28 cellular contexts compared by ENCODE assay signal in genomic region chr1:200379940-200380588, GRCh38. TPM values are rescaled to one million over a fixed set of nuclear protein-coding genes. Genes with fewer than 3 reads are reported as not detected.
DNase-seq lines count a peak whose midpoint lies in the region; ATAC-seq and TF ChIP-seq lines count a peak whose summit lies in the region.
"Had no signal": no experiment of that assay in that cellular context is flagged by ENCODE, and none has a peak within 500 bp of the region (broad histone marks: within the 10 kb centered on the region; RNA-seq: fewer than 3 reads in every experiment).

No MANE protein-coding gene starts in this region.

- intact Hi-C loops in posterior vena cava (cut with DNase I), result no loop called here

- H3K27ac Mint-ChIP-seq in HFFc6, result peak overlapping the region; percentile 72
- peak overlapping the region; percentile 6 for H3K27ac Mint-ChIP-seq in stimulated activated naive B cell treated with anti-CD40 and anti-IgM and Interleukin-4, amounts not matched to agents 10 μg/mL and 1 μg/mL and 100 μg/mL, for 72 hours
- H3K27ac Mint-ChIP-seq: brain had no signal

- H3K27me3 ChIP-seq in SJSA1 (replicated peaks) (no peaks in the 10 kb centered on the region), foreskin keratinocyte (no peaks in the 10 kb centered on the region)
- H3K27me3 ChIP-seq: adrenal gland, ovary had no signal

- in situ Hi-C loops in KBM-7 (cut with MboI; ENCODE audit: low pct_unique_long_range_greater_than_20kb, low sequenced_read_pairs), result no loop called here

- no peak overlapping the region for H3K4me3 Mint-ChIP-seq in HFFc6
- no peak overlapping the region for H3K4me3 Mint-ChIP-seq in stimulated activated naive B cell treated with anti-CD40 and anti-IgM and Interleukin-4, amounts not matched to agents 10 μg/mL and 1 μg/mL and 100 μg/mL, for 72 hours
- H3K4me3 Mint-ChIP-seq: activated T-cell treated with anti-CD3 and anti-CD28 coated beads, Interleukin-2, amount 50 U/mL, for 4 hours; brain; nephron had no signal

- H3K4me1 ChIP-seq in SJSA1 (replicated peaks) (peaks cover 27% of the 10 kb centered on the region), foreskin keratinocyte (peaks cover 59% of the 10 kb centered on the region)
- H3K4me1 ChIP-seq: lower lobe of right lung had no signal

- H3K27ac ChIP-seq in SJSA1 (peak overlapping the region; percentile 52; the same call in 1 of the 2 replicates), foreskin keratinocyte (peak overlapping the region; percentile 36)
- H3K27ac ChIP-seq: adrenal gland, C4-2B, lower lobe of right lung, ovary, VCaP had no signal

- no peak for DNase-seq in HFFc6
- no peak for DNase-seq in SJSA1 (ENCODE audit: low read depth in 1 of 2, low spot score in 2 of 2)
- no peak for DNase-seq in foreskin keratinocyte
- no peak for DNase-seq in stimulated activated naive B cell treated with anti-CD40 and anti-IgM and Interleukin-4, amounts not matched to agents 10 μg/mL and 1 μg/mL and 100 μg/mL, for 72 hours
- DNase-seq in KBM-7, result no peak
- DNase-seq in dedifferentiated amniotic fluid mesenchymal stem cell (ENCODE audit: extremely low spot score), result no peak
- no peak for DNase-seq in posterior vena cava (ENCODE audit: low spot score)
- DNase-seq: activated CD4-positive, alpha-beta T cell treated with anti-CD3 and anti-CD28 coated beads, Interleukin-2, amount 50 U/mL, for 1 hour; activated naive CD4-positive, alpha-beta T cell; activated T-cell treated with anti-CD3 and anti-CD28 coated beads, Interleukin-2, amount 50 U/mL, for 4 hours; adrenal gland; Caco-2; DMS79 treated with DMSO at 0.1 percent for 48 hours; effector CD8-positive, alpha-beta T cell; head of caudate nucleus; kidney; lower lobe of right lung; NCI-H1092 treated with DMSO at 0.1 percent for 48 hours; NCI-H1930; NCI-H526 treated with DMSO at 0.1 percent for 48 hours; ovary; retina; stimulated activated CD4-positive, alpha-beta T cell treated with anti-CD3 and anti-CD28 coated beads, Interleukin-2, amount 100 ng/mL, for 48 hours had no signal

- peaks cover 90% of the 10 kb centered on the region for H3K4me1 Mint-ChIP-seq in HFFc6 (ENCODE audit: low read depth)
- H3K4me1 Mint-ChIP-seq in stimulated activated naive B cell treated with anti-CD40 and anti-IgM and Interleukin-4, amounts not matched to agents 10 μg/mL and 1 μg/mL and 100 μg/mL, for 72 hours, result peaks cover 23 to 38% of the 10 kb centered on the region in 2 donors
- H3K4me1 Mint-ChIP-seq: brain had no signal

- H3K4me3 ChIP-seq in SJSA1, result no peak overlapping the region
- H3K4me3 ChIP-seq: adrenal gland, lower lobe of right lung, ovary had no signal

- H3K9me3 Mint-ChIP-seq in HFFc6, result no peaks in the 10 kb centered on the region
- H3K9me3 Mint-ChIP-seq in stimulated activated naive B cell treated with anti-CD40 and anti-IgM and Interleukin-4, amounts not matched to agents 10 μg/mL and 1 μg/mL and 100 μg/mL, for 72 hours, result peaks cover 5% of the 10 kb centered on the region in 2 donors
- H3K9me3 Mint-ChIP-seq: activated T-cell treated with anti-CD3 and anti-CD28 coated beads, Interleukin-2, amount 50 U/mL, for 4 hours; brain; nephron had no signal

- H3K36me3 Mint-ChIP-seq in HFFc6 (ENCODE audit: low read depth), result peaks cover 26% of the 10 kb centered on the region
- H3K36me3 Mint-ChIP-seq in stimulated activated naive B cell treated with anti-CD40 and anti-IgM and Interleukin-4, amounts not matched to agents 10 μg/mL and 1 μg/mL and 100 μg/mL, for 72 hours, result peaks cover 0 to 5% of the 10 kb centered on the region in 2 donors
- H3K36me3 Mint-ChIP-seq: brain had no signal

- no peaks in the 10 kb centered on the region for H3K36me3 ChIP-seq in SJSA1
- H3K36me3 ChIP-seq: adrenal gland, lower lobe of right lung, ovary had no signal

- peaks cover 1% of the 10 kb centered on the region for H3K27me3 Mint-ChIP-seq in HFFc6 (ENCODE audit: insufficient read depth)
- no peaks in the 10 kb centered on the region for H3K27me3 Mint-ChIP-seq in stimulated activated naive B cell treated with anti-CD40 and anti-IgM and Interleukin-4, amounts not matched to agents 10 μg/mL and 1 μg/mL and 100 μg/mL, for 72 hours

- no peak for ATAC-seq in foreskin keratinocyte
- no peak for ATAC-seq in stimulated activated naive B cell treated with anti-CD40 and anti-IgM and Interleukin-4, amounts not matched to agents 10 μg/mL and 1 μg/mL and 100 μg/mL, for 72 hours (replicated peaks)
- ATAC-seq: HCT116, lower lobe of right lung had no signal

- TF ChIP-seq CTCF in HFFc6 (IDR thresholded peaks at IDR 0.05) (no peak), foreskin keratinocyte (conservative IDR thresholded peaks at IDR 0.05) (no peak)

- H3K9me3 ChIP-seq in SJSA1 (replicated peaks), result 0 out of 2 replicates have a peak, but pooled peaks cover 2% of the 10 kb centered on the region
- H3K9me3 ChIP-seq: adrenal gland, Caco-2, lower lobe of right lung, ovary had no signal

RNA-seq across cellular contexts. Expression of gene ZNF281, which starts 29.8 kb away (rescaled TPM):
- 10 to 100 TPM; 37.2 to 50.7 (median 43.9) TPM for total RNA-seq in HFFc6 (2021; fragmentation: NEBNext Ultra II Directional; extraction: Animal tissue kit (Norgen Biotek cat#: 25700))
- total RNA-seq in SJSA1 (2014; rRNA removed; shearing (Covaris generic)), result 25.1 and 32.0 TPM in 2 replicates
- total RNA-seq in foreskin keratinocyte (27.5 and 29.1 TPM in 2 replicates), posterior vena cava (10 to 100 TPM in 1 of 2 donors, 1 to 10 TPM in 1; 8.9 to 12.0 TPM)
- polyA plus RNA-seq in foreskin keratinocyte, result 6.2 and 6.8 TPM in 2 replicates
